27 cellular contexts compared by ENCODE assay signal in genomic region chr6:142669701-142670351, GRCh38.
"Had no signal": no experiment of that assay in that cellular context is flagged by ENCODE, and none has a peak within 500 bp of the region (broad histone marks: within the 10 kb centered on the region; RNA-seq: fewer than 3 reads in every experiment).

No MANE protein-coding gene starts in this region.

- H3K4me3 ChIP-seq: body of pancreas, breast epithelium had no signal

- H3K4me1 ChIP-seq: breast epithelium had no signal

- H3K27me3 ChIP-seq: body of pancreas, breast epithelium had no signal

- H3K9me3 ChIP-seq: body of pancreas, breast epithelium had no signal

- H3K27ac ChIP-seq: body of pancreas, brain microvascular endothelial cell, breast epithelium, VCaP had no signal

- DNase-seq: activated B cell treated with CpG ODN at 0.5 μM for 24 hours; activated CD4-positive, alpha-beta memory T cell treated with anti-CD3 and anti-CD28 coated beads for 36 hours; activated CD4-positive, alpha-beta T cell treated with anti-CD3 and anti-CD28 coated beads for 4 hours; activated CD4-positive, alpha-beta T cell treated with anti-CD3 and anti-CD28 coated beads, Interleukin-2, amount 10 ng/mL, durations not matched to agents 24 days and 14 days; activated CD4-positive, alpha-beta T cell treated with anti-CD3 and anti-CD28 coated beads, Interleukin-2, amount 50 U/mL, for 1 hour; activated CD4-positive, alpha-beta T cell treated with anti-CD3 and anti-CD28 coated beads, Interleukin-2, amount 50 U/mL, for 4 hours; activated CD4-positive, CD25-positive, alpha-beta regulatory T cell treated with anti-CD3 and anti-CD28 coated beads, Interleukin-2, amount 50 U/mL, for 72 hours; activated CD8-positive, alpha-beta memory T cell treated with anti-CD3 and anti-CD28 coated beads, Interleukin-2, amount 50 U/mL, for 4 hours; activated CD8-positive, alpha-beta T cell treated with anti-CD3 and anti-CD28 coated beads for 36 hours; activated effector memory CD4-positive, alpha-beta T cell treated with Interleukin-2 at 50 U/mL for 16 hours; activated gamma-delta T cell; activated naive CD4-positive, alpha-beta T cell treated with anti-CD3 and anti-CD28 coated beads, Interleukin-2, amount 10 ng/mL, durations not matched to agents 7 days and 5 days; activated naive CD4-positive, alpha-beta T cell treated with Interleukin-2 at 50 U/mL for 16 hours; activated naive CD8-positive, alpha-beta T cell treated with anti-CD3 and anti-CD28 coated beads, Interleukin-2, amount 10 ng/mL, durations not matched to agents 7 days and 5 days; activated naive CD8-positive, alpha-beta T cell treated with anti-CD3 and anti-CD28 coated beads, Interleukin-2, amount 50 U/mL, for 24 hours; activated T-cell treated with anti-CD3 and anti-CD28 coated beads for 4 hours; activated T-cell treated with anti-CD3 and anti-CD28 coated beads, Interleukin-2, amount 50 U/mL, for 24 hours; activated T-cell treated with anti-CD3 and anti-CD28 coated beads, Interleukin-2, amount 50 U/mL, for 48 hours; amniotic stem cell; aorta; body of pancreas; brain microvascular endothelial cell; central memory CD4-positive, alpha-beta T cell; T-helper 2 cell; T-helper 9 cell had no signal

- H3K36me3 ChIP-seq: brain microvascular endothelial cell, breast epithelium had no signal
